8 cellular contexts compared by ENCODE assay signal in the genomic region with DNA sequence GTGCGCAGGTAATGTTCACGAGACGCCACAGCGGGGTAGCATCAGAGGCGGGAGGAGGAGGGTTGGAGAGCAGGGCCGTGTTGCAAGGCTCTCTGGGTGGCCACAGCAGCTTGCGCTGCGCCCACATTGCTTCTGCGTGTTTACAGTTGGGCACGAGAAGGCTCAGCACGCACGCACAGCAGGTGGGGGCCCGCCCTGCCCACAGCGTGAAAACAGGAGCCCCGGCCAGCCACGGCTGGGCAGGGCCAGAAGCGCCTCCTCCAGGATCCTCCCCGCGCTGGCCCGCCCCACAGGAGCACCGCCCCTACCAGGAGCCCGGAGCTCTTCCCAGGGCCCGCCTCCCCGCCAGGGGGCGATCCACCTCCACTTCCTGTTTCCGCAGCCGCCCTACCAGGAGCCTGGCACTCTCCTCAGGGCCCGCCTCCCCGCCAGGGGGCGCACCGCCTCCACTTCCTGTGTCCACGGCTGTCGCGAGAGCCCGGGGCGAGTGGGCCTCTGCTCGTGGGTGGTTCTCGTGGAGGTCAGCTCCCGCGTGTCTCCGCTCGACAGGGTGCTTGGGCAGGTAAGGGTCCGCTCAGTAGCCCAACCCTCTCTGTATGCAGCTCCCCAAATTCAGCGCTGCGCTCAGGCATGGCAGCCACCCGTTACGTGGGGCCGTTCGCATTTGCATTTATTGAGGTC. TPM values are rescaled to one million over a fixed set of nuclear protein-coding genes. Genes with fewer than 3 reads are reported as not detected.
A peak's percentile ranks its signal among the peaks of the same experiment; 100 is the strongest.
DNase-seq lines count a peak whose midpoint lies in the region; ATAC-seq and TF ChIP-seq lines count a peak whose summit lies in the region.

A gene with protein sequence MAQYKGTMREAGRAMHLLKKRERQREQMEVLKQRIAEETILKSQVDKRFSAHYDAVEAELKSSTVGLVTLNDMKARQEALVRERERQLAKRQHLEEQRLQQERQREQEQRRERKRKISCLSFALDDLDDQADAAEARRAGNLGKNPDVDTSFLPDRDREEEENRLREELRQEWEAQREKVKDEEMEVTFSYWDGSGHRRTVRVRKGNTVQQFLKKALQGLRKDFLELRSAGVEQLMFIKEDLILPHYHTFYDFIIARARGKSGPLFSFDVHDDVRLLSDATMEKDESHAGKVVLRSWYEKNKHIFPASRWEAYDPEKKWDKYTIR (plus strand): TSS at position 449 of the 681 bp plus-strand sequence. CDS start 439 bp downstream, outside the sequence.

- H3K27me3 Mint-ChIP-seq in activated T-cell treated with anti-CD3 and anti-CD28 coated beads, Interleukin-2, amount 50 U/mL, for 72 hours (ENCODE audit: low read depth): no peaks in the 10 kb centered on the region

- peak; percentile 56 for TF ChIP-seq POLR2A in GM19193 (IDR thresholded peaks at IDR 0.05; ENCODE audit: extremely low read depth, insufficient read depth, insufficient read length)
- peak in 1 of 4 donors; percentile 43 for TF ChIP-seq POLR2A in esophagus squamous epithelium (IDR thresholded peaks at IDR 0.05)

- peak; percentile 82 for ATAC-seq in HG03378 (IDR thresholded peaks at IDR 0.05; ENCODE audit: unreplicated experiment)
- peak; percentile 76 to 89 for ATAC-seq in activated T-cell treated with anti-CD3 and anti-CD28 coated beads, Interleukin-2, amount 50 U/mL, for 72 hours (replicated peaks in 1 of 2)

- H3K4me1 ChIP-seq in esophagus squamous epithelium: peaks cover 0 to 38% (median 4%) of the 10 kb centered on the region in 3 donors

- peaks cover 0 to 3% of the 10 kb centered on the region in 2 donors for H3K9me3 Mint-ChIP-seq in activated T-cell treated with anti-CD3 and anti-CD28 coated beads, Interleukin-2, amount 50 U/mL, for 72 hours

- WGBS in esophagus squamous epithelium, 2 donors: 21 to 65% methylated on average over 10 to 31 of the region's 49 CpGs

- peak within 1 kb of the TSS; percentile 40 to 67 (median 58) for H3K4me3 ChIP-seq in esophagus squamous epithelium

- H3K27ac ChIP-seq in esophagus squamous epithelium: peak within 1 kb of the TSS; percentile 73 to 88 (median 79)

- peaks cover 2 to 3% of the 10 kb centered on the region in 2 donors for H3K36me3 Mint-ChIP-seq in activated T-cell treated with anti-CD3 and anti-CD28 coated beads, Interleukin-2, amount 50 U/mL, for 72 hours (ENCODE audit: insufficient read depth in 2 of 2)

- H3K27ac Mint-ChIP-seq in activated T-cell treated with anti-CD3 and anti-CD28 coated beads, Interleukin-2, amount 50 U/mL, for 72 hours: peak within 1 kb of the TSS; percentile 89

- DNase-seq in AG09319 (ENCODE audit: extremely low read depth, low read depth): peak; percentile 75
- peak; percentile 27 to 31 for DNase-seq in NOMO-1 (lab: John Stamatoyannopoulos, UW; ENCODE audit: unreplicated experiment in 2 of 2)
- peak; percentile 92 to 94 for DNase-seq in activated T-cell treated with anti-CD3 and anti-CD28 coated beads, Interleukin-2, amount 50 U/mL, for 72 hours
- peak; percentile 51 for DNase-seq in esophagus squamous epithelium (lab: John Stamatoyannopoulos, UW)
- peak; percentile 89 for DNase-seq in myocyte (ENCODE audit: low read depth)
- peak; percentile 82 for DNase-seq in stimulated activated CD8-positive, alpha-beta memory T cell treated with anti-CD3 and anti-CD28 coated beads, Interleukin-7, amount 100 ng/mL, for 4 hours (ENCODE audit: low read depth in 2 of 2)

- H3K27me3 ChIP-seq in esophagus squamous epithelium: no peaks in the 10 kb centered on the region

- no peaks in the 10 kb centered on the region for H3K36me3 ChIP-seq in esophagus squamous epithelium

- no peaks in the 10 kb centered on the region for H3K9me3 ChIP-seq in esophagus squamous epithelium

- peaks cover 31% of the 10 kb centered on the region for H3K4me1 Mint-ChIP-seq in activated T-cell treated with anti-CD3 and anti-CD28 coated beads, Interleukin-2, amount 50 U/mL, for 72 hours (ENCODE audit: low read depth)

- H3K4me3 Mint-ChIP-seq in activated T-cell treated with anti-CD3 and anti-CD28 coated beads, Interleukin-2, amount 50 U/mL, for 72 hours: peak within 1 kb of the TSS; percentile 80 to 83

- TF ChIP-seq CTCF in AG09319 (IDR thresholded peaks at IDR 0.05; ENCODE audit: low read depth, low read length) (peak; percentile 82), esophagus squamous epithelium (IDR thresholded peaks at IDR 0.05) (peak; percentile 84 to 99 (median 98))

- intact Hi-C loops in esophagus squamous epithelium (cut with DNase I): loop anchor here (10.0 kb wide), 1 partner anchor 104 kb away; no protein-coding TSS in a partner anchor

RNA-seq across cellular contexts. Expression of the gene that starts here (rescaled TPM):
- total RNA-seq in activated T-cell treated with anti-CD3 and anti-CD28 coated beads, Interleukin-2, amount 50 U/mL, for 72 hours: 1 to 10 TPM; 8.1 to 8.2 TPM
- total RNA-seq in esophagus squamous epithelium: 10 to 100 TPM in 3 of 4 donors, 1 to 10 TPM in 1; 4.6 to 12.9 (median 11.8) TPM
- total RNA-seq in myocyte: 6.8 and 7.2 TPM in 2 replicates
- 10.8 TPM for polyA plus RNA-seq in myocyte (2012)

Comparison
In these comparisons a context has a peak if more than half of its experiments do, and no peak if none do; other contexts are left out.
1. Peak in every context shown above with its lines: DNase-seq, ATAC-seq, H3K4me3 ChIP-seq and H3K27ac ChIP-seq.
2. DNase-seq: peak in every context shown above with its lines; median percentile 93 in activated T-cell treated with anti-CD3 and anti-CD28 coated beads, Interleukin-2, amount 50 U/mL, for 72 hours; 89 in myocyte; 82 in stimulated activated CD8-positive, alpha-beta memory T cell treated with anti-CD3 and anti-CD28 coated beads, Interleukin-7, amount 100 ng/mL, for 4 hours; 75 in AG09319; 51 in esophagus squamous epithelium; 29 in NOMO-1.